In genomic region chr6:73389854-73390253, GRCh38 we compare ENCODE assay signal across 26 cellular contexts. TPM values are rescaled to one million over a fixed set of nuclear protein-coding genes. Genes with fewer than 3 reads are reported as not detected.
DNase-seq lines count a peak whose midpoint lies in the region; ATAC-seq and TF ChIP-seq lines count a peak whose summit lies in the region.
"Had no signal": no experiment of that assay in that cellular context is flagged by ENCODE, and none has a peak within 500 bp of the region (broad histone marks: within the 10 kb centered on the region; RNA-seq: fewer than 3 reads in every experiment).

No MANE protein-coding gene starts in this region.

- in situ Hi-C loops in transverse colon (cut with MboI; ENCODE audit: low pct_ligation_motif_present in 1 of 4, low pct_unique_long_range_greater_than_20kb in 1 of 4, low sequenced_read_pairs in 3 of 4) (no loop called here), ACHN (cut with HindIII; ENCODE audit: low pct_ligation_motif_present, low pct_unique_long_range_greater_than_20kb, low sequenced_read_pairs) (no loop called here)

- H3K9me3 Mint-ChIP-seq in activated T-cell treated with anti-CD3 and anti-CD28 coated beads, Interleukin-2, amount 50 U/mL, for 24 hours = no peaks in the 10 kb centered on the region
- H3K9me3 Mint-ChIP-seq: activated naive CD8-positive, alpha-beta T cell treated with anti-CD3 and anti-CD28 coated beads, Interleukin-2, amount 10 ng/mL, durations not matched to agents 7 days and 5 days; HFFc6 had no signal

- peaks cover 21% of the 10 kb centered on the region for H3K4me1 Mint-ChIP-seq in activated T-cell treated with anti-CD3 and anti-CD28 coated beads, Interleukin-2, amount 50 U/mL, for 24 hours (ENCODE audit: low read depth)
- H3K4me1 Mint-ChIP-seq in T-helper 17 cell = peaks cover 15% of the 10 kb centered on the region

- no peaks in the 10 kb centered on the region for H3K27me3 ChIP-seq in transverse colon
- H3K27me3 ChIP-seq: tibial artery had no signal

- TF ChIP-seq CTCF in transverse colon (IDR thresholded peaks at IDR 0.05) = no peak

- H3K27me3 Mint-ChIP-seq in activated T-cell treated with anti-CD3 and anti-CD28 coated beads, Interleukin-2, amount 50 U/mL, for 24 hours = peaks cover 3% of the 10 kb centered on the region
- H3K27me3 Mint-ChIP-seq in T-helper 17 cell = no peaks in the 10 kb centered on the region
- H3K27me3 Mint-ChIP-seq: activated CD4-positive, alpha-beta T cell treated with anti-CD3 and anti-CD28 coated beads for 36 hours; activated naive CD8-positive, alpha-beta T cell treated with anti-CD3 and anti-CD28 coated beads, Interleukin-2, amount 10 ng/mL, durations not matched to agents 7 days and 5 days had no signal

- H3K9me3 ChIP-seq in T-helper 17 cell (ENCODE audit: control insufficient read depth, low read length, poor library complexity, severe bottlenecking) (no peaks in the 10 kb centered on the region), transverse colon (no peaks in the 10 kb centered on the region)
- H3K9me3 ChIP-seq: Caco-2, gastrocnemius medialis, lower lobe of right lung, tibial artery had no signal

- peak overlapping the region; percentile 20 for H3K4me3 Mint-ChIP-seq in activated T-cell treated with anti-CD3 and anti-CD28 coated beads, Interleukin-2, amount 50 U/mL, for 24 hours
- no peak overlapping the region for H3K4me3 Mint-ChIP-seq in T-helper 17 cell

- no peak overlapping the region for H3K27ac Mint-ChIP-seq in activated T-cell treated with anti-CD3 and anti-CD28 coated beads, Interleukin-2, amount 50 U/mL, for 24 hours
- peak overlapping the region; percentile 83 for H3K27ac Mint-ChIP-seq in T-helper 17 cell

- no peak for TF ChIP-seq EP300 in transverse colon (IDR thresholded peaks at IDR 0.05; ENCODE audit: low read depth)

- intact Hi-C loops in transverse colon (cut with DNase I; ENCODE audit: low total_unique reads) = no loop called here

- H3K36me3 ChIP-seq in transverse colon = no peaks in the 10 kb centered on the region
- H3K36me3 ChIP-seq: gastrocnemius medialis, lower lobe of right lung, tibial artery had no signal

- H3K4me1 ChIP-seq in transverse colon = peaks cover 0 to 8% (median 5%) of the 10 kb centered on the region in 4 donors
- H3K4me1 ChIP-seq: Caco-2, gastrocnemius medialis had no signal

- ATAC-seq in T-helper 17 cell (no peak), GM21423 (IDR thresholded peaks at IDR 0.05; ENCODE audit: unreplicated experiment) (no peak)

- no peak overlapping the region for H3K4me3 ChIP-seq in transverse colon

- no peak for TF ChIP-seq POLR2A in transverse colon (IDR thresholded peaks at IDR 0.05)

- 71 to 72% methylated on average over 7 to 10 of the region's 10 CpGs for WGBS in transverse colon (ENCODE audit: low coverage in 1 of 2), 2 donors

- H3K36me3 Mint-ChIP-seq in activated T-cell treated with anti-CD3 and anti-CD28 coated beads, Interleukin-2, amount 50 U/mL, for 24 hours (ENCODE audit: low read depth) = no peaks in the 10 kb centered on the region
- no peaks in the 10 kb centered on the region for H3K36me3 Mint-ChIP-seq in T-helper 17 cell (ENCODE audit: low read depth)

- DNase-seq in activated T-cell treated with anti-CD3 and anti-CD28 coated beads, Interleukin-2, amount 50 U/mL, for 24 hours = no peak
- no peak for DNase-seq in activated T-cell treated with anti-CD3 and anti-CD28 coated beads, Interleukin-2, amount 50 U/mL, for 48 hours
- DNase-seq in NCI-H2081 (lab: John Stamatoyannopoulos, UW) (peak; percentile 9 to 23), T-helper 17 cell (no peak), transverse colon (peak; percentile 14), Kasumi-1 (lab: John Stamatoyannopoulos, UW) (no peak), ACHN (no peak)
- DNase-seq: activated CD8-positive, alpha-beta memory T cell treated with anti-CD3 and anti-CD28 coated beads for 24 hours; aorta; DMS79 treated with DMSO at 0.1 percent for 48 hours; gastrocnemius medialis; HFFc6; hippocampal formation; lower lobe of right lung; NCI-H2029; occipital lobe; Right ventricle myocardium superior; tibial artery had no signal

- no peak overlapping the region for H3K27ac ChIP-seq in transverse colon
- H3K27ac ChIP-seq: gastrocnemius medialis had no signal

RNA-seq across cellular contexts. Expression of gene DDX43, which starts 4.8 kb away (rescaled TPM):
- total RNA-seq in T-helper 17 cell = 1 to 10 TPM; 1.2 to 2.0 TPM
- 1 to 10 TPM in 2 of 4 donors, not detected in 2; 1.2 to 2.6 TPM for total RNA-seq in transverse colon
- total RNA-seq: Caco-2, HFFc6, M059J had no signal

RNA-seq across cellular contexts. Expression of gene OOEP, which starts 20.2 kb away (rescaled TPM):
- total RNA-seq in T-helper 17 cell = under 1 TPM in 1 of 2 donors, not detected in 1; 0.40 TPM
- not detected for total RNA-seq in transverse colon
- total RNA-seq: Caco-2, gastrocnemius medialis, HFFc6, lower lobe of right lung, M059J, occipital lobe, Right ventricle myocardium superior had no signal

RNA-seq across cellular contexts. Expression of gene KHDC3L, which starts 27.4 kb away (rescaled TPM):
- not detected for total RNA-seq in T-helper 17 cell
- total RNA-seq in transverse colon = not detected
- total RNA-seq: activated CD4-positive, alpha-beta T cell treated with anti-CD3 and anti-CD28 coated beads for 36 hours; activated naive CD8-positive, alpha-beta T cell treated with anti-CD3 and anti-CD28 coated beads, Interleukin-2, amount 10 ng/mL, durations not matched to agents 7 days and 5 days; aorta; Caco-2; fibroblast of lung; gastrocnemius medialis; HFFc6; lower lobe of right lung; naive thymus-derived CD4-positive, alpha-beta T cell; occipital lobe; Right ventricle myocardium superior; T-helper 2 cell treated with Interferon-gamma antibody and Interleukin-4, amounts not matched to agents 100 ng/mL and 5 ng/mL, for 36 hours had no signal

RNA-seq across cellular contexts. Expression of gene DPPA5, which starts 35.8 kb away (rescaled TPM):
- total RNA-seq in T-helper 17 cell (not detected), transverse colon (not detected)
- total RNA-seq: activated CD4-positive, alpha-beta T cell treated with anti-CD3 and anti-CD28 coated beads for 36 hours; activated naive CD8-positive, alpha-beta T cell treated with anti-CD3 and anti-CD28 coated beads, Interleukin-2, amount 10 ng/mL, durations not matched to agents 7 days and 5 days; aorta; Caco-2; fibroblast of lung; gastrocnemius medialis; HFFc6; lower lobe of right lung; M059J; naive thymus-derived CD4-positive, alpha-beta T cell; occipital lobe; Right ventricle myocardium superior; T-helper 2 cell treated with Interferon-gamma antibody and Interleukin-4, amounts not matched to agents 100 ng/mL and 5 ng/mL, for 36 hours had no signal

Comparison
In these comparisons a context has a peak if more than half of its experiments do, and no peak if none do; other contexts are left out.
1. DNase-seq: peak in NCI-H2081 (2 of 2) and transverse colon (single experiment); none in activated T-cell treated with anti-CD3 and anti-CD28 coated beads, Interleukin-2, amount 50 U/mL, for 24 hours (single experiment), activated T-cell treated with anti-CD3 and anti-CD28 coated beads, Interleukin-2, amount 50 U/mL, for 48 hours (0 of 2), T-helper 17 cell (0 of 3), Kasumi-1 (0 of 2) and ACHN (single experiment).